In genomic region chr6:69232506-69233194, GRCh38 we compare ENCODE assay signal across 9 cellular contexts.
A peak's percentile ranks its signal among the peaks of the same experiment; 100 is the strongest.
DNase-seq lines count a peak whose midpoint lies in the region; ATAC-seq, FAIRE-seq and TF ChIP-seq lines count a peak whose summit lies in the region.
"Had no signal": no experiment of that assay in that cellular context is flagged by ENCODE, and none has a peak within 500 bp of the region (broad histone marks: within the 10 kb centered on the region; RNA-seq: fewer than 3 reads in every experiment).

No MANE protein-coding gene starts in this region.

- no peaks in the 10 kb centered on the region for H3K79me2 ChIP-seq in mammary epithelial cell (ENCODE audit: insufficient read depth, low read length)

- dilution Hi-C loops in mammary epithelial cell (cut with HindIII; ENCODE audit: low sequenced_read_pairs): no loop called here

- intact Hi-C loops in mammary epithelial cell (cut with micrococcal nuclease): no loop called here

- DNase-seq in EL: peak; percentile 47
- DNase-seq in HTR-8/SVneo (ENCODE audit: insufficient read length, low spot score): peak; percentile 32
- peak; percentile 69 for DNase-seq in SK-MEL-5 (ENCODE audit: low read depth, low spot score)
- DNase-seq in mammary epithelial cell: peak; percentile 56
- DNase-seq in inferior parietal cortex (ENCODE audit: extremely low spot score): peak; percentile 76
- DNase-seq in stimulated activated CD4-positive, alpha-beta T cell treated with anti-CD3 and anti-CD28 coated beads, Interleukin-1b, Interleukin-23, amount 100 ng/mL, for 48 hours: peak; percentile 47
- no peak for DNase-seq in DMS79 (lab: John Stamatoyannopoulos, UW)

- H3K27ac ChIP-seq in mammary epithelial cell (ENCODE audit: insufficient read depth, low read depth, low read length): no peak overlapping the region
- H3K27ac ChIP-seq: PC-9 had no signal

- BruUV-seq in mammary epithelial cell (replicated peaks; lab: Mats Ljungman, UMichigan): no TSS peak

- TF ChIP-seq CTCF in mammary epithelial cell (conservative IDR thresholded peaks at IDR 0.05 in 1 of 2, IDR thresholded peaks at IDR 0.05 in 1 of 2; ENCODE audit: extremely low read depth in 1 of 2, insufficient read depth in 1 of 2, low read depth in 1 of 2, low read length in 2 of 2): no peak

- H2AFZ ChIP-seq in mammary epithelial cell (ENCODE audit: low read depth, low read length): no peak overlapping the region
- H2AFZ ChIP-seq: PC-9 had no signal

- no peak for FAIRE-seq in HTR-8/SVneo (lab: Jason Lieb, UNC)

- no peak overlapping the region for H3K4me2 ChIP-seq in mammary epithelial cell (ENCODE audit: insufficient read depth, low read depth, low read length)
- H3K4me2 ChIP-seq: PC-9 had no signal

- no peak overlapping the region for H3K9ac ChIP-seq in mammary epithelial cell (ENCODE audit: insufficient read depth, low read length)

- H3K4me3 ChIP-seq in mammary epithelial cell (replicated peaks in 1 of 3; ENCODE audit: insufficient read depth in 1 of 3, low read depth in 2 of 3, low read length in 3 of 3): no peak overlapping the region
- H3K4me3 ChIP-seq: PC-9 had no signal

- CTCF ChIA-PET in mammary epithelial cell (lab: Charles Lee; ENCODE audit: low non-redundant PET): no interaction called here

- no peaks in the 10 kb centered on the region for H3K4me1 ChIP-seq in mammary epithelial cell (ENCODE audit: insufficient read depth, low read length)

- in situ Hi-C loops in SK-MEL-5 (cut with HindIII; ENCODE audit: low pct_unique_long_range_greater_than_20kb, low sequenced_read_pairs): no loop called here
- in situ Hi-C loops in mammary epithelial cell (cut with MboI; ENCODE audit: low sequenced_read_pairs in 2 of 2): no loop called here

- WGBS in mammary epithelial cell (ENCODE audit: low coverage, missing lambda C conversion rate): 2% methylated on average over 11 of the region's 24 CpGs

- ATAC-seq in GM21528 (IDR thresholded peaks at IDR 0.05; ENCODE audit: low FRiP score, unreplicated experiment): peak; percentile 91

- no peaks in the 10 kb centered on the region for H3K27me3 ChIP-seq in mammary epithelial cell (ENCODE audit: insufficient read depth, low read length)

- no peaks in the 10 kb centered on the region for H3K36me3 ChIP-seq in mammary epithelial cell (ENCODE audit: insufficient read depth, low read length)

- no peaks in the 10 kb centered on the region for H4K20me1 ChIP-seq in mammary epithelial cell (ENCODE audit: insufficient read depth, low read length)

- no peaks in the 10 kb centered on the region for H3K9me3 ChIP-seq in mammary epithelial cell (replicated peaks; ENCODE audit: insufficient read depth, low read length)
